ENCODE assay signal across 20 cellular contexts in genomic region chr3:97930018-97930417, GRCh38.
"Had no signal": no experiment of that assay in that cellular context is flagged by ENCODE, and none has a peak within 500 bp of the region (broad histone marks: within the 10 kb centered on the region; RNA-seq: fewer than 3 reads in every experiment).

No MANE protein-coding gene starts in this region.

- H3K79me2 ChIP-seq: hepatocyte had no signal

- H3K36me3 ChIP-seq: neural progenitor cell, ovary had no signal

- H3K27me3 ChIP-seq: esophagus muscularis mucosa, gastroesophageal sphincter, hepatocyte, left lung, neural progenitor cell, ovary, right atrium auricular region, stomach had no signal

- H3K4me2 ChIP-seq: hepatocyte, neural progenitor cell had no signal

- H3K9ac ChIP-seq: neural progenitor cell had no signal

- ATAC-seq: effector memory CD8-positive, alpha-beta T cell; gastroesophageal sphincter; left lung; natural killer cell treated with Interleukin-12 subunit alpha and Interleukin-12 subunit beta and Interleukin-15 and Interleukin-18, amount 100 ng/mL, for 72 hours had no signal

- H3K9me3 ChIP-seq: esophagus muscularis mucosa, gastroesophageal sphincter, left lung, ovary, right atrium auricular region, stomach had no signal

- DNase-seq: effector memory CD8-positive, alpha-beta T cell; foreskin fibroblast; left lung; mesenchymal stem cell; midbrain; nucleus accumbens; ovary; small intestine; stimulated activated CD4-positive, alpha-beta T cell treated with anti-CD3 and anti-CD28 coated beads, Interleukin-12 subunit alpha, Interleukin-12 subunit beta, amount 100 ng/mL, for 4 hours; stimulated activated naive CD4-positive, alpha-beta T cell; stomach; substantia nigra had no signal

- H3K27ac ChIP-seq: epithelial cell of prostate, esophagus muscularis mucosa, gastroesophageal sphincter, hepatocyte, left lung, neural progenitor cell, ovary, right atrium auricular region, stomach had no signal

- H3K4me3 ChIP-seq: esophagus muscularis mucosa, gastroesophageal sphincter, hepatocyte, left lung, lung, neural progenitor cell, ovary, right atrium auricular region, stomach had no signal

- H2AFZ ChIP-seq: hepatocyte, neural progenitor cell had no signal

- H3K4me1 ChIP-seq: esophagus muscularis mucosa, gastroesophageal sphincter, left lung, neural progenitor cell had no signal
